ENCODE assay signal across 23 cellular contexts in genomic region chr3:21783834-21784233, GRCh38. TPM values are rescaled to one million over a fixed set of nuclear protein-coding genes. Genes with fewer than 3 reads are reported as not detected.
DNase-seq lines count a peak whose midpoint lies in the region; ATAC-seq and TF ChIP-seq lines count a peak whose summit lies in the region.
"Had no signal": no experiment of that assay in that cellular context is flagged by ENCODE, and none has a peak within 500 bp of the region (broad histone marks: within the 10 kb centered on the region; RNA-seq: fewer than 3 reads in every experiment).

No MANE protein-coding gene starts in this region.

- WGBS in right cardiac atrium = 12% methylated on average over 4 of the region's 4 CpGs
- 71 to 80% methylated on average over 3 to 4 of the region's 4 CpGs for WGBS in endodermal cell (ENCODE audit: insufficient coverage in 1 of 2, insufficient read length in 1 of 2), 2 experiments

- H3K27me3 ChIP-seq in cardiac muscle cell = no peaks in the 10 kb centered on the region
- H3K27me3 ChIP-seq in right atrium auricular region = no peaks in the 10 kb centered on the region
- no peaks in the 10 kb centered on the region for H3K27me3 ChIP-seq in right cardiac atrium (ENCODE audit: control insufficient read depth, insufficient read depth)
- no peaks in the 10 kb centered on the region for H3K27me3 ChIP-seq in endodermal cell (ENCODE audit: control insufficient read depth, insufficient read depth, low read length, poor library complexity, severe bottlenecking)

- H3K27ac ChIP-seq in cardiac muscle cell (peak overlapping the region; percentile 81), right atrium auricular region (no peak overlapping the region), coronary artery (peak overlapping the region; percentile 53 to 69), right cardiac atrium (ENCODE audit: low read length) (no peak overlapping the region), endodermal cell (ENCODE audit: low read depth, low read length) (no peak overlapping the region)
- H3K27ac ChIP-seq: SJCRH30 had no signal

- peaks cover 25% of the 10 kb centered on the region for H3K4me1 Mint-ChIP-seq in endodermal cell
- H3K4me1 Mint-ChIP-seq: CD14-positive monocyte had no signal

- H3K9me3 ChIP-seq in cardiac muscle cell (ENCODE audit: low read depth) (no peaks in the 10 kb centered on the region), right atrium auricular region (no peaks in the 10 kb centered on the region), right cardiac atrium (ENCODE audit: control insufficient read depth, low read length) (no peaks in the 10 kb centered on the region), endodermal cell (ENCODE audit: control insufficient read depth, low read length) (peaks cover 12% of the 10 kb centered on the region)
- H3K9me3 ChIP-seq: SJCRH30 had no signal

- H3K27ac Mint-ChIP-seq in endodermal cell = no peak overlapping the region
- H3K27ac Mint-ChIP-seq: CD14-positive monocyte had no signal

- no peaks in the 10 kb centered on the region for H3K36me3 Mint-ChIP-seq in endodermal cell (ENCODE audit: low read depth)
- H3K36me3 Mint-ChIP-seq: CD14-positive monocyte had no signal

- H3K27me3 Mint-ChIP-seq in endodermal cell (ENCODE audit: insufficient read depth) = no peaks in the 10 kb centered on the region

- H3K9me3 Mint-ChIP-seq in endodermal cell = peaks cover 4% of the 10 kb centered on the region

- TF ChIP-seq CTCF in cardiac muscle cell (IDR thresholded peaks at IDR 0.05; ENCODE audit: low read depth, low read length) = no peak
- TF ChIP-seq CTCF in right atrium auricular region (IDR thresholded peaks at IDR 0.05) = no peak
- no peak for TF ChIP-seq CTCF in coronary artery (IDR thresholded peaks at IDR 0.05)
- TF ChIP-seq CTCF in endodermal cell (conservative IDR thresholded peaks at IDR 0.05) = no peak

- H3K4me3 Mint-ChIP-seq in endodermal cell = no peak overlapping the region
- H3K4me3 Mint-ChIP-seq: CD14-positive monocyte had no signal

- ATAC-seq in right cardiac atrium (peak; percentile 45 to 46), GM19324 (IDR thresholded peaks at IDR 0.05; ENCODE audit: low FRiP score, unreplicated experiment) (no peak)
- ATAC-seq: HCT116, Panc1 had no signal

- intact Hi-C loops in right cardiac atrium (cut with DNase I) = no loop called here

- H3K4me1 ChIP-seq in cardiac muscle cell (ENCODE audit: low read depth) (peaks cover 40% of the 10 kb centered on the region), right atrium auricular region (peaks cover 0 to 28% of the 10 kb centered on the region in 2 donors), right cardiac atrium (ENCODE audit: control insufficient read depth, insufficient read depth, low read length) (no peaks in the 10 kb centered on the region), endodermal cell (ENCODE audit: control insufficient read depth, insufficient read depth, low read length) (peaks cover 12% of the 10 kb centered on the region)
- H3K4me1 ChIP-seq: SJCRH30 had no signal

- H3K36me3 ChIP-seq in cardiac muscle cell (no peaks in the 10 kb centered on the region), right atrium auricular region (no peaks in the 10 kb centered on the region), endodermal cell (ENCODE audit: control insufficient read depth, insufficient read depth, low read length) (no peaks in the 10 kb centered on the region)
- H3K36me3 ChIP-seq: SJCRH30 had no signal

- peak in 1 of 2 donors; percentile 62 for DNase-seq in cardiac muscle cell (ENCODE audit: low read depth in 1 of 2, low spot score in 1 of 2)
- no peak for DNase-seq in right atrium auricular region (ENCODE audit: low spot score)
- DNase-seq in coronary artery (ENCODE audit: low spot score) = no peak
- DNase-seq in right cardiac atrium = no peak
- no peak for DNase-seq in dermis blood vessel endothelial cell
- DNase-seq in endodermal cell = no peak
- DNase-seq: 8988T; AML-193; DMS53; GDM1; IMR-90; NCI-H1105; NCI-H146; NCI-H2029; NCI-H226; NCI-H510A treated with DMSO at 0.1 percent for 48 hours; NCI-H748 treated with DMSO at 0.1 percent for 48 hours; NK-92 treated with Interleukin-12 subunit alpha and Interleukin-12 subunit beta, amount 100 ng/mL, for 24 hours; SJCRH30 had no signal

- H3K4me3 ChIP-seq in cardiac muscle cell = no peak overlapping the region
- no peak overlapping the region for H3K4me3 ChIP-seq in right atrium auricular region
- no peak overlapping the region for H3K4me3 ChIP-seq in coronary artery
- H3K4me3 ChIP-seq in right cardiac atrium (ENCODE audit: low read length) = no peak overlapping the region
- no peak overlapping the region for H3K4me3 ChIP-seq in endodermal cell (ENCODE audit: low read length)
- H3K4me3 ChIP-seq: SJCRH30 had no signal

- no peak overlapping the region for H3K9ac ChIP-seq in endodermal cell (ENCODE audit: extremely low read depth, low read length, poor library complexity, severe bottlenecking)

RNA-seq across cellular contexts. Expression of gene ZNF385D, which starts 32.8 kb away (rescaled TPM):
- total RNA-seq in cardiac muscle cell = 0.74 and 1.3 TPM in 2 replicates
- 10.6 and 11.8 TPM in 2 replicates for polyA plus RNA-seq in cardiac muscle cell
- 1 to 10 TPM in 1 of 2 donors, under 1 TPM in 1; 0.59 to 1.1 TPM for total RNA-seq in right atrium auricular region
- 1 to 10 TPM; 1.2 to 1.8 (median 1.6) TPM for total RNA-seq in right cardiac atrium
- polyA plus RNA-seq in right cardiac atrium = 0.86 TPM
- 2.0 and 4.4 TPM in 2 replicates for total RNA-seq in dermis blood vessel endothelial cell
- 1 to 10 TPM; 1.1 to 3.7 TPM for total RNA-seq in endodermal cell
- 6.2 TPM for polyA plus RNA-seq in endodermal cell (2013, experiment 1 of 2)
- polyA plus RNA-seq in endodermal cell (2013, experiment 2 of 2) = 4.1 TPM
- polyA plus RNA-seq: CD14-positive monocyte had no signal

Comparison
In these comparisons a context has a peak if more than half of its experiments do, and no peak if none do; other contexts are left out.
1. H3K27ac ChIP-seq: peak in cardiac muscle cell (single experiment) and coronary artery (2 of 2); none in right atrium auricular region (0 of 2), right cardiac atrium (single experiment) and endodermal cell (single experiment).